In genomic region chr6:168649209-168649608, GRCh38 we compare ENCODE assay signal across 24 cellular contexts.
"Had no signal": no experiment of that assay in that cellular context is flagged by ENCODE, and none has a peak within 500 bp of the region (broad histone marks: within the 10 kb centered on the region; RNA-seq: fewer than 3 reads in every experiment).

No MANE protein-coding gene starts in this region.

- H3K9me3 Mint-ChIP-seq: activated CD4-positive, alpha-beta memory T cell treated with anti-CD3 and anti-CD28 coated beads, Interleukin-2, amount 10 ng/mL, durations not matched to agents 7 days and 5 days; activated naive CD4-positive, alpha-beta T cell treated with anti-CD3 and anti-CD28 coated beads, Interleukin-2, amount 50 U/mL, for 72 hours; activated T-cell treated with anti-CD3 and anti-CD28 coated beads, Interleukin-2, amount 50 U/mL, for 4 hours; memory B cell; natural killer cell; stimulated activated naive CD8-positive, alpha-beta T cell treated with anti-CD3 and anti-CD28 coated beads, Interleukin-15, amount 100 ng/mL, for 72 hours had no signal

- H3K27me3 ChIP-seq: body of pancreas, esophagus muscularis mucosa, right atrium auricular region, tibial artery, vagina had no signal

- H3K27ac ChIP-seq: body of pancreas, esophagus muscularis mucosa, left lung, right atrium auricular region, tibial artery, vagina had no signal

- H3K27ac Mint-ChIP-seq: activated CD4-positive, alpha-beta memory T cell treated with anti-CD3 and anti-CD28 coated beads, Interleukin-2, amount 10 ng/mL, durations not matched to agents 7 days and 5 days; activated CD4-positive, alpha-beta T cell treated with anti-CD3 and anti-CD28 coated beads for 36 hours; activated naive CD4-positive, alpha-beta T cell treated with anti-CD3 and anti-CD28 coated beads, Interleukin-2, amount 50 U/mL, for 72 hours; memory B cell; natural killer cell; stimulated activated naive CD8-positive, alpha-beta T cell treated with anti-CD3 and anti-CD28 coated beads, Interleukin-15, amount 100 ng/mL, for 72 hours had no signal

- H3K27me3 Mint-ChIP-seq: activated CD4-positive, alpha-beta memory T cell treated with anti-CD3 and anti-CD28 coated beads, Interleukin-2, amount 10 ng/mL, durations not matched to agents 7 days and 5 days; memory B cell had no signal

- DNase-seq: activated CD4-positive, alpha-beta memory T cell treated with anti-CD3 and anti-CD28 coated beads, Interleukin-2, amount 10 ng/mL, durations not matched to agents 7 days and 5 days; activated CD4-positive, alpha-beta T cell treated with anti-CD3 and anti-CD28 coated beads for 36 hours; activated effector memory CD4-positive, alpha-beta T cell treated with anti-CD3 and anti-CD28 coated beads, Interleukin-2, amount 50 U/mL, for 16 hours; activated T-cell treated with anti-CD3 and anti-CD28 coated beads, Interleukin-2, amount 50 U/mL, for 4 hours; amniotic stem cell; body of pancreas; central memory CD4-positive, alpha-beta T cell; cortex of kidney; effector CD4-positive, alpha-beta T cell; hypothalamus; kidney; left lung; natural killer cell; small intestine; stimulated activated CD4-positive, alpha-beta T cell treated with anti-CD3 and anti-CD28 coated beads, Interleukin-4, amount 100 ng/mL, for 4 hours; stimulated activated naive CD8-positive, alpha-beta T cell treated with anti-CD3 and anti-CD28 coated beads, Interleukin-15, amount 100 ng/mL, for 72 hours; T-helper 1 cell; T1000; tibial artery had no signal

- H3K36me3 ChIP-seq: left lung, right atrium auricular region, vagina had no signal

- H3K36me3 Mint-ChIP-seq: activated naive CD4-positive, alpha-beta T cell treated with anti-CD3 and anti-CD28 coated beads, Interleukin-2, amount 50 U/mL, for 72 hours; memory B cell; natural killer cell had no signal

- H3K4me3 ChIP-seq: body of pancreas, left lung, right atrium auricular region, tibial artery had no signal

- H3K4me1 Mint-ChIP-seq: activated CD4-positive, alpha-beta memory T cell treated with anti-CD3 and anti-CD28 coated beads, Interleukin-2, amount 10 ng/mL, durations not matched to agents 7 days and 5 days; activated CD4-positive, alpha-beta T cell treated with anti-CD3 and anti-CD28 coated beads for 36 hours; memory B cell; stimulated activated naive CD8-positive, alpha-beta T cell treated with anti-CD3 and anti-CD28 coated beads, Interleukin-15, amount 100 ng/mL, for 72 hours had no signal

- H3K4me3 Mint-ChIP-seq: activated CD4-positive, alpha-beta memory T cell treated with anti-CD3 and anti-CD28 coated beads, Interleukin-2, amount 10 ng/mL, durations not matched to agents 7 days and 5 days; activated CD4-positive, alpha-beta T cell treated with anti-CD3 and anti-CD28 coated beads for 36 hours; activated T-cell treated with anti-CD3 and anti-CD28 coated beads, Interleukin-2, amount 50 U/mL, for 4 hours; memory B cell; natural killer cell; stimulated activated naive CD8-positive, alpha-beta T cell treated with anti-CD3 and anti-CD28 coated beads, Interleukin-15, amount 100 ng/mL, for 72 hours had no signal

- H3K4me1 ChIP-seq: left lung had no signal

- H3K9me3 ChIP-seq: body of pancreas, esophagus muscularis mucosa, left lung, right atrium auricular region, tibial artery, vagina had no signal

- ATAC-seq: activated CD4-positive, alpha-beta T cell treated with anti-CD3 and anti-CD28 coated beads for 36 hours; activated naive CD4-positive, alpha-beta T cell treated with anti-CD3 and anti-CD28 coated beads, Interleukin-2, amount 50 U/mL, for 72 hours; activated T-cell treated with anti-CD3 and anti-CD28 coated beads, Interleukin-2, amount 50 U/mL, for 4 hours; natural killer cell; stimulated activated naive CD8-positive, alpha-beta T cell treated with anti-CD3 and anti-CD28 coated beads, Interleukin-15, amount 100 ng/mL, for 72 hours had no signal
